In genomic region chr2:164430166-164430783, GRCh38 we compare ENCODE assay signal across 8 cellular contexts.
DNase-seq lines count a peak whose midpoint lies in the region; ATAC-seq and TF ChIP-seq lines count a peak whose summit lies in the region.

No MANE protein-coding gene starts in this region.

- H3K27me3 ChIP-seq in DOHH2 (ENCODE audit: control insufficient read depth, low read length) (no peaks in the 10 kb centered on the region), lower lobe of right lung (ENCODE audit: low read depth) (no peaks in the 10 kb centered on the region)
- H3K27me3 ChIP-seq in CD4-positive, alpha-beta memory T cell (ENCODE audit: insufficient read depth, low read length) = no peaks in the 10 kb centered on the region

- H3K4me3 ChIP-seq in DOHH2 (ENCODE audit: low read length) (no peak overlapping the region), lower lobe of right lung (no peak overlapping the region)
- no peak overlapping the region for H3K4me3 ChIP-seq in CD4-positive, alpha-beta memory T cell (ENCODE audit: low read length in 2 of 2)

- peak in 1 of 2 donors; percentile 61 for ATAC-seq in lower lobe of right lung

- intact Hi-C loops in lower lobe of right lung (cut with DNase I) = no loop called here
- intact Hi-C loops in CD4-positive, alpha-beta memory T cell (cut with micrococcal nuclease) = no loop called here

- H3K27ac Mint-ChIP-seq in HFFc6 = no peak overlapping the region
- no peak overlapping the region for H3K27ac Mint-ChIP-seq in CD4-positive, alpha-beta memory T cell

- no peaks in the 10 kb centered on the region for H3K4me1 Mint-ChIP-seq in HFFc6 (ENCODE audit: low read depth)
- H3K4me1 Mint-ChIP-seq in CD4-positive, alpha-beta memory T cell = no peaks in the 10 kb centered on the region

- peak; percentile 8 for DNase-seq in HFFc6
- peak; percentile 46 for DNase-seq in NCI-H345 treated with DMSO at 0.1 percent for 48 hours (lab: John Stamatoyannopoulos, UW; ENCODE audit: unreplicated experiment)
- peak; percentile 4 to 58 for DNase-seq in T47D (ENCODE audit: low read depth in 1 of 2, low spot score in 1 of 2)
- no peak for DNase-seq in lower lobe of right lung
- no peak for DNase-seq in NCI-H69 (lab: John Stamatoyannopoulos, UW)
- DNase-seq in CD4-positive, alpha-beta memory T cell = no peak
- DNase-seq in SHP77 treated with DMSO at 0.1 percent for 48 hours (lab: John Stamatoyannopoulos, UW) = no peak

- H3K4me1 ChIP-seq in DOHH2 (ENCODE audit: control insufficient read depth, low read length) = no peaks in the 10 kb centered on the region
- H3K4me1 ChIP-seq in lower lobe of right lung = no peaks in the 10 kb centered on the region
- no peaks in the 10 kb centered on the region for H3K4me1 ChIP-seq in CD4-positive, alpha-beta memory T cell (ENCODE audit: insufficient read depth, low read length)

- H3K27ac ChIP-seq in DOHH2 (ENCODE audit: low read depth, low read length) (no peak overlapping the region), lower lobe of right lung (no peak overlapping the region)
- H3K27ac ChIP-seq in CD4-positive, alpha-beta memory T cell (ENCODE audit: low read depth, low read length) = no peak overlapping the region

- no peaks in the 10 kb centered on the region for H3K36me3 Mint-ChIP-seq in HFFc6 (ENCODE audit: low read depth)
- no peaks in the 10 kb centered on the region for H3K36me3 Mint-ChIP-seq in CD4-positive, alpha-beta memory T cell

- in situ Hi-C loops in T47D (cut with HindIII; ENCODE audit: low pct_unique_long_range_greater_than_20kb, low sequenced_read_pairs) = no loop called here

- no peaks in the 10 kb centered on the region for H3K9me3 Mint-ChIP-seq in HFFc6
- H3K9me3 Mint-ChIP-seq in CD4-positive, alpha-beta memory T cell = no peaks in the 10 kb centered on the region

- peak; percentile 49 for TF ChIP-seq CTCF in DOHH2 (IDR thresholded peaks at IDR 0.05; ENCODE audit: low read depth, low read length, poor library complexity, severe bottlenecking)
- peak; percentile 78 for TF ChIP-seq CTCF in HFFc6 (IDR thresholded peaks at IDR 0.05)
- TF ChIP-seq CTCF in lower lobe of right lung (IDR thresholded peaks at IDR 0.05) = peak; percentile 44

- CTCF ChIA-PET in CD4-positive, alpha-beta memory T cell (lab: Charles Lee; ENCODE audit: partially characterized antibody) = no interaction called here

- POLR2A ChIA-PET in CD4-positive, alpha-beta memory T cell (lab: Charles Lee; ENCODE audit: partially characterized antibody) = no interaction called here

- no peak overlapping the region for H3K4me3 Mint-ChIP-seq in HFFc6
- no peak overlapping the region for H3K4me3 Mint-ChIP-seq in CD4-positive, alpha-beta memory T cell

- H3F3A ChIP-seq in DOHH2 (ENCODE audit: control insufficient read depth, insufficient read depth) = no peaks in the 10 kb centered on the region

- H3K79me2 ChIP-seq in DOHH2 (ENCODE audit: control insufficient read depth, low read length) = no peaks in the 10 kb centered on the region

- H3K9me2 ChIP-seq in DOHH2 (replicated peaks; ENCODE audit: control insufficient read depth, low read length) = no peaks in the 10 kb centered on the region

- no peaks in the 10 kb centered on the region for H4K20me1 ChIP-seq in DOHH2 (ENCODE audit: control insufficient read depth, insufficient read depth, low read depth, low read length)

- H3K36me3 ChIP-seq in DOHH2 (ENCODE audit: control insufficient read depth, low read length) (no peaks in the 10 kb centered on the region), lower lobe of right lung (no peaks in the 10 kb centered on the region)
- no peaks in the 10 kb centered on the region for H3K36me3 ChIP-seq in CD4-positive, alpha-beta memory T cell (ENCODE audit: insufficient read depth, low read length)

- H3K9me3 ChIP-seq in DOHH2 (ENCODE audit: control insufficient read depth, insufficient read depth, low read length) (no peaks in the 10 kb centered on the region), lower lobe of right lung (no peaks in the 10 kb centered on the region)
- H3K9me3 ChIP-seq in CD4-positive, alpha-beta memory T cell (ENCODE audit: control insufficient read depth in 1 of 2, low read length in 2 of 2) = no peaks in the 10 kb centered on the region

- H3K4me2 ChIP-seq in DOHH2 (ENCODE audit: low read length) = no peak overlapping the region

- H3K27me3 Mint-ChIP-seq in HFFc6 (ENCODE audit: insufficient read depth) = no peaks in the 10 kb centered on the region
- no peaks in the 10 kb centered on the region for H3K27me3 Mint-ChIP-seq in CD4-positive, alpha-beta memory T cell

Comparison
In these comparisons a context has a peak if more than half of its experiments do, and no peak if none do; other contexts are left out.
1. DNase-seq: peak in HFFc6 (single experiment), NCI-H345 treated with DMSO at 0.1 percent for 48 hours (single experiment) and T47D (2 of 2); none in lower lobe of right lung (single experiment), NCI-H69 (single experiment), CD4-positive, alpha-beta memory T cell (0 of 5) and SHP77 treated with DMSO at 0.1 percent for 48 hours (single experiment).
2. Peak in every context shown above with its lines, with median percentiles within 50 percentile points of each other: CTCF ChIP-seq.